Comparison of ENCODE assay signal across 16 cellular contexts in the genomic region with DNA sequence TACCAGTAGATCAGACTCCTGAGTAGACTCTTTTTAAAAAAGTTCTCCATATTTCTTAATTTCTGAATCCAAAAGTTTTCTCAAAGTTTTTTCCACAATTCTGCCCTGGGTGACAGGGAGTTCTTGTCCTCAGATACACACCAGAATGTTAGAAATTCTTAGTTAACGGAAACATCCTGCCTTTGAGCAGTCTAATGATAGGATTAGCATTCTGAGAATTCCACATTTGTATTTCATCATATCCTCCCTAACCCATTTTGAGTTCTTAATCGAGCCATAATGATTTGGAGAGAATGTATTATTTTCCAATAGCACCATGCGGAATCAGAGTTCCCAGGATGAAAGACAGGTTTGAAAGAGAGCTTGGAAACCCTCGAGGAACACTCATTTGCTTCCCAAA.
"Had no signal": no experiment of that assay in that cellular context is flagged by ENCODE, and none has a peak within 500 bp of the region (broad histone marks: within the 10 kb centered on the region; RNA-seq: fewer than 3 reads in every experiment).

No MANE protein-coding gene starts in this region.

- DNase-seq: activated CD4-positive, alpha-beta memory T cell treated with anti-CD3 and anti-CD28 coated beads, Interleukin-2, amount 10 ng/mL, durations not matched to agents 7 days and 5 days; activated CD4-positive, alpha-beta T cell treated with anti-CD3 and anti-CD28 coated beads for 4 hours; activated naive CD4-positive, alpha-beta T cell treated with anti-CD3 and anti-CD28 coated beads, Interleukin-2, amount 10 ng/mL, durations not matched to agents 7 days and 5 days; activated T-cell treated with anti-CD3 and anti-CD28 coated beads, Interleukin-2, amount 50 U/mL, for 24 hours; dorsolateral prefrontal cortex; endodermal cell; left ventricle myocardium superior; spleen; stimulated activated CD4-positive, alpha-beta T cell treated with anti-CD3 and anti-CD28 coated beads, Interleukin-1b, Interleukin-23, amount 100 ng/mL, for 48 hours; stomach; testis had no signal

- ATAC-seq: left ventricle myocardium superior, sciatic nerve, WTC11 had no signal

- H3K4me3 ChIP-seq: cardiac muscle cell, dorsolateral prefrontal cortex, hepatocyte, prostate gland, spleen, stomach, testis had no signal
